Comparison of ENCODE assay signal across 22 cellular contexts in the genomic region with DNA sequence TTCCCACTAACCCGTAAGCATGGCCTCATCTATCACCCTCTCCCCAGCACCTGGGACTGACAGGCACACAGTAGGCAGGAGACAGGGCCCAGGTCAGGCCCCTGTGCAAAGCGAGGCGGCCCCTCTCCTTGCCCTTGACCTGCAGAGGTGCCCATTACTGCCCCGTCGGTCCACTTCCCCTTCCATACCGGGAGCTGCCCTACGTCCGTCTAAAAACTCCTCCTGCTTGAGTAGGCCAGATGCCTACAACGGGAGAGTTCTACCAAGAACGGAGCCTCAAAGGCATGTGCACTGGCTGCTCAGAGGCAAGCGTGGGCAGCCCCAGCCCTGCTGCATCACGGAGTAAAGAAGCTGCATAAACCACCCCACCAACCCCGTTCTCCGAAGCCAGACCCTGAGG.
"Had no signal": no experiment of that assay in that cellular context is flagged by ENCODE, and none has a peak within 500 bp of the region (broad histone marks: within the 10 kb centered on the region; RNA-seq: fewer than 3 reads in every experiment).

No MANE protein-coding gene starts in this region.

- H3K4me3 Mint-ChIP-seq: effector memory CD8-positive, alpha-beta T cell; immature natural killer cell; natural killer cell treated with Interleukin-12 subunit alpha and Interleukin-12 subunit beta and Interleukin-15 and Interleukin-18, amount 100 ng/mL, for 72 hours; stimulated activated memory B cell treated with anti-CD40 and anti-IgM and Interleukin-4, amounts not matched to agents 10 μg/mL and 1 μg/mL and 100 μg/mL, for 72 hours; stimulated activated naive CD8-positive, alpha-beta T cell treated with anti-CD3 and anti-CD28 coated beads, Interleukin-15, Interleukin-2, amounts not matched to agents 100 ng/mL and 50 ng/mL, for 24 hours had no signal

- DNase-seq: effector memory CD8-positive, alpha-beta T cell; gastrocnemius medialis; immature natural killer cell; left cardiac atrium; left ventricle myocardium inferior; mesenchymal stem cell; midbrain; psoas muscle; retina; right lobe of liver; stimulated activated CD4-positive, alpha-beta T cell treated with anti-CD3 and anti-CD28 coated beads, Interleukin-4, amount 100 ng/mL, for 1 hour; stimulated activated CD8-positive, alpha-beta memory T cell treated with anti-CD3 and anti-CD28 coated beads, Interleukin-4, amount 100 ng/mL, for 48 hours; tibial artery; upper lobe of left lung had no signal

- H3K27me3 Mint-ChIP-seq: effector memory CD8-positive, alpha-beta T cell; natural killer cell treated with Interleukin-12 subunit alpha and Interleukin-12 subunit beta and Interleukin-15 and Interleukin-18, amount 100 ng/mL, for 72 hours; stimulated activated memory B cell treated with anti-CD40 and anti-IgM and Interleukin-4, amounts not matched to agents 10 μg/mL and 1 μg/mL and 100 μg/mL, for 72 hours; stimulated activated naive CD8-positive, alpha-beta T cell treated with anti-CD3 and anti-CD28 coated beads, Interleukin-15, Interleukin-2, amounts not matched to agents 100 ng/mL and 50 ng/mL, for 24 hours had no signal

- H3K27ac Mint-ChIP-seq: natural killer cell treated with Interleukin-12 subunit alpha and Interleukin-12 subunit beta and Interleukin-15 and Interleukin-18, amount 100 ng/mL, for 72 hours; stimulated activated memory B cell treated with anti-CD40 and anti-IgM and Interleukin-4, amounts not matched to agents 10 μg/mL and 1 μg/mL and 100 μg/mL, for 72 hours; stimulated activated naive CD8-positive, alpha-beta T cell treated with anti-CD3 and anti-CD28 coated beads, Interleukin-15, Interleukin-2, amounts not matched to agents 100 ng/mL and 50 ng/mL, for 24 hours had no signal

- H3K9me3 ChIP-seq: esophagus muscularis mucosa, gastrocnemius medialis, left ventricle myocardium inferior, psoas muscle, right lobe of liver, tibial artery, upper lobe of left lung, vagina had no signal

- H3K27ac ChIP-seq: epithelial cell of prostate, esophagus muscularis mucosa, gastrocnemius medialis, left ventricle myocardium inferior, right lobe of liver, tibial artery, upper lobe of left lung, vagina had no signal

- H3K4me3 ChIP-seq: esophagus muscularis mucosa, gastrocnemius medialis, left ventricle myocardium inferior, lung, psoas muscle, right lobe of liver, tibial artery, upper lobe of left lung, vagina had no signal

- H3K9me3 Mint-ChIP-seq: effector memory CD8-positive, alpha-beta T cell; immature natural killer cell; natural killer cell treated with Interleukin-12 subunit alpha and Interleukin-12 subunit beta and Interleukin-15 and Interleukin-18, amount 100 ng/mL, for 72 hours; stimulated activated memory B cell treated with anti-CD40 and anti-IgM and Interleukin-4, amounts not matched to agents 10 μg/mL and 1 μg/mL and 100 μg/mL, for 72 hours; stimulated activated naive CD8-positive, alpha-beta T cell treated with anti-CD3 and anti-CD28 coated beads, Interleukin-15, Interleukin-2, amounts not matched to agents 100 ng/mL and 50 ng/mL, for 24 hours had no signal

- ATAC-seq: effector memory CD8-positive, alpha-beta T cell; gastrocnemius medialis; left cardiac atrium; natural killer cell treated with Interleukin-12 subunit alpha and Interleukin-12 subunit beta and Interleukin-15 and Interleukin-18, amount 100 ng/mL, for 72 hours; psoas muscle; right lobe of liver; stimulated activated memory B cell treated with anti-CD40 and anti-IgM and Interleukin-4, amounts not matched to agents 10 μg/mL and 1 μg/mL and 100 μg/mL, for 72 hours had no signal

- FAIRE-seq: keratinocyte had no signal

- H3K27me3 ChIP-seq: esophagus muscularis mucosa, gastrocnemius medialis, right lobe of liver, tibial artery, upper lobe of left lung, vagina had no signal
